ENCODE assay signal across 9 cellular contexts in genomic region chrX:49268702-49269009, GRCh38. TPM values are rescaled to one million over a fixed set of nuclear protein-coding genes. Genes with fewer than 3 reads are reported as not detected.
DNase-seq lines count a peak whose midpoint lies in the region; ATAC-seq and TF ChIP-seq lines count a peak whose summit lies in the region.
"Had no signal": no experiment of that assay in that cellular context is flagged by ENCODE, and none has a peak within 500 bp of the region (broad histone marks: within the 10 kb centered on the region; RNA-seq: fewer than 3 reads in every experiment).

No MANE protein-coding gene starts in this region.

- BruUV-seq in PC-3 (replicated peaks; lab: Mats Ljungman, UMichigan): TSS peak; percentile 97

- H3K79me2 ChIP-seq in PC-3 (ENCODE audit: low read length): peaks cover 35% of the 10 kb centered on the region
- peaks cover 29% of the 10 kb centered on the region for H3K79me2 ChIP-seq in osteoblast (ENCODE audit: insufficient read depth, low read length)

- DNase-seq in CD4-positive, alpha-beta memory T cell: no peak
- DNase-seq in PC-3 (no peak), endothelial cell (ENCODE audit: low spot score) (no peak), osteoblast (ENCODE audit: insufficient read length, low spot score, missing footprints) (no peak), iPS-NIHi11 (ENCODE audit: low spot score) (no peak), COLO668 (lab: John Stamatoyannopoulos, UW; ENCODE audit: unreplicated experiment) (no peak)
- no peak for DNase-seq in stimulated activated naive CD4-positive, alpha-beta T cell treated with Interleukin-2 at 50 U/mL for 16 hours (lab: John Stamatoyannopoulos, UW)

- intact Hi-C loops in CD4-positive, alpha-beta memory T cell (cut with micrococcal nuclease): loop anchor here (1.0 to 10.0 kb wide), 5 partner anchors 33 to 466 kb away; partner anchors contain the start of genes CCDC22, HDAC6, PRAF2 and SYP
- intact Hi-C loops in PC-3 (cut with micrococcal nuclease): loop anchor here (1.0 kb wide), 1 partner anchor 77 kb away; no protein-coding TSS in a partner anchor

- peak overlapping the region; percentile 95 for H3K27ac ChIP-seq in CD4-positive, alpha-beta memory T cell (ENCODE audit: low read depth, low read length)
- H3K27ac ChIP-seq in PC-3 (ENCODE audit: low read length) (peak overlapping the region; percentile 35), osteoblast (ENCODE audit: low read depth, low read length) (peak overlapping the region; percentile 93)

- ATAC-seq in PC-3 (no peak), GM21723 (IDR thresholded peaks at IDR 0.05; ENCODE audit: unreplicated experiment) (no peak)

- H3K4me2 ChIP-seq in PC-3 (ENCODE audit: low read length) (peak overlapping the region; percentile 95), osteoblast (ENCODE audit: insufficient read depth, low read length) (peak overlapping the region; percentile 90)

- H3K4me3 ChIP-seq in CD4-positive, alpha-beta memory T cell (ENCODE audit: low read length in 2 of 2): peak overlapping the region; percentile 65 to 68
- H3K4me3 ChIP-seq in PC-3 (ENCODE audit: low read length) (peak overlapping the region; percentile 70), osteoblast (ENCODE audit: insufficient read depth, low read length) (peak overlapping the region; percentile 73)

- TF ChIP-seq CTCF in PC-3 (conservative IDR thresholded peaks at IDR 0.05; ENCODE audit: low read depth, low read length) (no peak), endothelial cell (IDR thresholded peaks at IDR 0.05; ENCODE audit: unreplicated experiment) (no peak), osteoblast (IDR thresholded peaks at IDR 0.05; ENCODE audit: extremely low read depth, low read depth, low read length) (no peak)

- peaks cover 21 to 64% (median 45%) of the 10 kb centered on the region in 4 donors for H3K4me1 Mint-ChIP-seq in CD4-positive, alpha-beta memory T cell
- H3K4me1 Mint-ChIP-seq in endothelial cell (ENCODE audit: unreplicated experiment): peaks cover 24% of the 10 kb centered on the region

- peak overlapping the region; percentile 93 for H3K9ac ChIP-seq in PC-3 (ENCODE audit: low read length)

- H2AFZ ChIP-seq in PC-3 (ENCODE audit: low read length) (peak overlapping the region; percentile 54), osteoblast (ENCODE audit: low read length) (peak overlapping the region; percentile 89)

- H3K9me2 ChIP-seq in PC-3 (replicated peaks; ENCODE audit: low read length): no peaks in the 10 kb centered on the region

- no peaks in the 10 kb centered on the region for H4K20me1 ChIP-seq in PC-3 (ENCODE audit: low read length)
- H4K20me1 ChIP-seq in osteoblast (ENCODE audit: insufficient read depth, low read length): peaks cover 5% of the 10 kb centered on the region

- no peaks in the 10 kb centered on the region for H3F3A ChIP-seq in PC-3 (ENCODE audit: low read length, unreplicated experiment)

- peaks cover 4 to 12% of the 10 kb centered on the region in 2 donors for H3K36me3 Mint-ChIP-seq in CD4-positive, alpha-beta memory T cell
- peaks cover 4% of the 10 kb centered on the region for H3K36me3 Mint-ChIP-seq in endothelial cell (ENCODE audit: low read depth, unreplicated experiment)

- peaks cover 0 to 1% of the 10 kb centered on the region in 2 donors for H3K27me3 Mint-ChIP-seq in CD4-positive, alpha-beta memory T cell
- H3K27me3 Mint-ChIP-seq in endothelial cell (ENCODE audit: unreplicated experiment): peaks cover 14% of the 10 kb centered on the region

- H3K4me3 Mint-ChIP-seq in CD4-positive, alpha-beta memory T cell: peak overlapping the region; percentile 89 to 99 (median 95)
- H3K4me3 Mint-ChIP-seq in endothelial cell (ENCODE audit: unreplicated experiment): peak overlapping the region; percentile 99

- CTCF ChIA-PET in CD4-positive, alpha-beta memory T cell (lab: Charles Lee; ENCODE audit: partially characterized antibody): interaction anchor here (0.7 to 1.1 kb wide), 3 partner anchors 76 to 113 kb away, joined by 3 to 7 read pairs (median 3); no protein-coding TSS in a partner anchor
- CTCF ChIA-PET in PC-3 (lab: Charles Lee): interaction anchor here (0.7 kb wide), 1 partner anchor 1317 kb away, joined by 3 read pairs; no protein-coding TSS in a partner anchor

- no peaks in the 10 kb centered on the region for H3K9me3 ChIP-seq in CD4-positive, alpha-beta memory T cell (ENCODE audit: control insufficient read depth in 1 of 2, low read length in 2 of 2)
- H3K9me3 ChIP-seq in PC-3 (ENCODE audit: low read length): no peaks in the 10 kb centered on the region
- no peaks in the 10 kb centered on the region for H3K9me3 ChIP-seq in osteoblast (ENCODE audit: low read depth, low read length)

- no peaks in the 10 kb centered on the region for H3K27me3 ChIP-seq in CD4-positive, alpha-beta memory T cell (ENCODE audit: insufficient read depth, low read length)
- no peaks in the 10 kb centered on the region for H3K27me3 ChIP-seq in PC-3 (ENCODE audit: low read length)
- no peaks in the 10 kb centered on the region for H3K27me3 ChIP-seq in osteoblast (ENCODE audit: insufficient read depth, low read length)

- POLR2A ChIA-PET in CD4-positive, alpha-beta memory T cell (lab: Charles Lee; ENCODE audit: partially characterized antibody): interaction anchor here (0.8 to 3.5 kb wide), 14 partner anchors 11 to 311 kb away, joined by 3 to 36 read pairs (median 4); partner anchors contain the start of genes CCDC22 and PLP2
- POLR2A ChIA-PET in PC-3 (lab: Charles Lee; ENCODE audit: unreplicated experiment): interaction anchor here (0.6 to 1.1 kb wide), 3 partner anchors 78 to 365 kb away, joined by 4 to 11 read pairs (median 4); no protein-coding TSS in a partner anchor

- no peaks in the 10 kb centered on the region for H3K36me3 ChIP-seq in CD4-positive, alpha-beta memory T cell (ENCODE audit: insufficient read depth, low read length)
- no peaks in the 10 kb centered on the region for H3K36me3 ChIP-seq in PC-3 (ENCODE audit: low read depth, low read length)
- no peaks in the 10 kb centered on the region for H3K36me3 ChIP-seq in osteoblast (ENCODE audit: insufficient read depth, low read length)

- peaks cover 0 to 3% (median 0%) of the 10 kb centered on the region in 8 donors for H3K9me3 Mint-ChIP-seq in CD4-positive, alpha-beta memory T cell
- H3K9me3 Mint-ChIP-seq in endothelial cell (ENCODE audit: unreplicated experiment): no peaks in the 10 kb centered on the region

- peak overlapping the region; percentile 99 to 100 (median 100) for H3K27ac Mint-ChIP-seq in CD4-positive, alpha-beta memory T cell
- H3K27ac Mint-ChIP-seq in endothelial cell (ENCODE audit: unreplicated experiment): peak overlapping the region; percentile 100

- peaks cover 42% of the 10 kb centered on the region for H3K4me1 ChIP-seq in CD4-positive, alpha-beta memory T cell (ENCODE audit: insufficient read depth, low read length)
- H3K4me1 ChIP-seq in PC-3 (ENCODE audit: insufficient read depth, low read length) (peaks cover 30% of the 10 kb centered on the region), osteoblast (ENCODE audit: insufficient read depth, low read length) (no peaks in the 10 kb centered on the region)

RNA-seq across cellular contexts. Expression of gene PPP1R3F, which starts 0.9 kb away (rescaled TPM):
- 10 to 100 TPM; 17.4 to 17.7 TPM for total RNA-seq in CD4-positive, alpha-beta memory T cell
- 10 to 100 TPM in 1 of 2 donors, 1 to 10 TPM in 1; 4.8 to 10.7 TPM for polyA plus RNA-seq in CD4-positive, alpha-beta memory T cell
- total RNA-seq in PC-3 (2014; rRNA removed): 11.8 and 17.8 TPM in 2 replicates
- 6.0 TPM for total RNA-seq in endothelial cell (ENCODE audit: unreplicated experiment)
- total RNA-seq in osteoblast: 3.2 and 4.0 TPM in 2 replicates

RNA-seq across cellular contexts. Expression of gene FOXP3, which starts 4.1 kb away (rescaled TPM):
- total RNA-seq in CD4-positive, alpha-beta memory T cell: 1 to 10 TPM; 3.5 to 4.3 TPM
- polyA plus RNA-seq in CD4-positive, alpha-beta memory T cell: 1 to 10 TPM in 1 of 2 donors, under 1 TPM in 1; 1.00 to 2.2 TPM
- total RNA-seq in PC-3 (2014; rRNA removed) (not detected in 2 replicates), endothelial cell (ENCODE audit: unreplicated experiment) (0.26 TPM), osteoblast (not detected in 2 replicates)

RNA-seq across cellular contexts. Expression of gene CCDC22, which starts 33.4 kb away (rescaled TPM):
- total RNA-seq in CD4-positive, alpha-beta memory T cell: 10 to 100 TPM; 27.1 to 27.7 TPM
- 10 to 100 TPM; 22.6 to 33.1 TPM for polyA plus RNA-seq in CD4-positive, alpha-beta memory T cell
- total RNA-seq in PC-3 (2014; rRNA removed) (25.4 and 36.4 TPM in 2 replicates), endothelial cell (ENCODE audit: unreplicated experiment) (24.2 TPM), osteoblast (13.3 and 15.6 TPM in 2 replicates)

RNA-seq across cellular contexts. Expression of gene GAGE10, which starts 34.8 kb away (rescaled TPM):
- not detected for total RNA-seq in CD4-positive, alpha-beta memory T cell
- not detected for polyA plus RNA-seq in CD4-positive, alpha-beta memory T cell
- total RNA-seq in PC-3 (2014; rRNA removed) (not detected in 2 replicates), endothelial cell (ENCODE audit: unreplicated experiment) (not detected), osteoblast (not detected in 2 replicates)
- total RNA-seq: left colon had no signal

RNA-seq across cellular contexts. Expression of gene CACNA1F, which starts 35.5 kb away (rescaled TPM):
- total RNA-seq in CD4-positive, alpha-beta memory T cell: 1 to 10 TPM; 1.2 to 1.3 TPM
- under 1 TPM in 1 of 2 donors, not detected in 1; 0.03 TPM for polyA plus RNA-seq in CD4-positive, alpha-beta memory T cell
- total RNA-seq in PC-3 (2014; rRNA removed) (not detected in 2 replicates), endothelial cell (ENCODE audit: unreplicated experiment) (0.59 TPM), osteoblast (not detected in 2 replicates)

Comparison
In these comparisons a context has a peak if more than half of its experiments do, and no peak if none do; other contexts are left out.
1. H3K27ac ChIP-seq: peak in every context shown above with its lines; median percentile 95 in CD4-positive, alpha-beta memory T cell; 93 in osteoblast; 35 in PC-3.